In genomic region chr5:8953016-8953415, GRCh38 we compare ENCODE assay signal across 16 cellular contexts.
DNase-seq lines count a peak whose midpoint lies in the region; ATAC-seq and TF ChIP-seq lines count a peak whose summit lies in the region.
"Had no signal": no experiment of that assay in that cellular context is flagged by ENCODE, and none has a peak within 500 bp of the region (broad histone marks: within the 10 kb centered on the region; RNA-seq: fewer than 3 reads in every experiment).

No MANE protein-coding gene starts in this region.

- peak; percentile 11 for DNase-seq in fibroblast of peridontal ligament (ENCODE audit: extremely low read depth)
- no peak for DNase-seq in iPS-NIHi11 (ENCODE audit: low spot score)
- no peak for DNase-seq in mesothelial cell of epicardium (ENCODE audit: low spot score in 2 of 2, unreplicated experiment in 2 of 2)
- DNase-seq in natural killer cell treated with Interleukin-12 subunit alpha and Interleukin-12 subunit beta and Interleukin-15 and Interleukin-18, amount 100 ng/mL, for 72 hours (ENCODE audit: low spot score) = no peak
- DNase-seq: activated naive CD8-positive, alpha-beta T cell treated with anti-CD3 and anti-CD28 coated beads, Interleukin-2, amount 10 ng/mL, durations not matched to agents 7 days and 5 days; heart left ventricle; natural killer cell; NCI-H1694 treated with DMSO at 0.1 percent for 48 hours; NCI-H524 treated with DMSO at 0.1 percent for 48 hours; Peyer's patch; tibial artery had no signal

- H3K4me3 Mint-ChIP-seq in mesothelial cell of epicardium = no peak overlapping the region
- no peak overlapping the region for H3K4me3 Mint-ChIP-seq in natural killer cell treated with Interleukin-12 subunit alpha and Interleukin-12 subunit beta and Interleukin-15 and Interleukin-18, amount 100 ng/mL, for 72 hours
- H3K4me3 Mint-ChIP-seq: activated naive CD8-positive, alpha-beta T cell treated with anti-CD3 and anti-CD28 coated beads, Interleukin-2, amount 10 ng/mL, durations not matched to agents 7 days and 5 days; natural killer cell had no signal

- ATAC-seq in GM18508 (IDR thresholded peaks at IDR 0.05; ENCODE audit: insufficient read depth, unreplicated experiment) = peak; percentile 25
- peak; percentile 40 for ATAC-seq in GM21360 (IDR thresholded peaks at IDR 0.05; ENCODE audit: unreplicated experiment)
- ATAC-seq in HG03175 (IDR thresholded peaks at IDR 0.05; ENCODE audit: unreplicated experiment) = peak; percentile 36
- no peak for ATAC-seq in HG03196 (IDR thresholded peaks at IDR 0.05; ENCODE audit: unreplicated experiment)
- no peak for ATAC-seq in natural killer cell treated with Interleukin-12 subunit alpha and Interleukin-12 subunit beta and Interleukin-15 and Interleukin-18, amount 100 ng/mL, for 72 hours
- ATAC-seq: heart left ventricle, natural killer cell, SK-N-SH treated with all-trans-retinoic acid at 6 μM for 48 hours had no signal

- H3K4me1 Mint-ChIP-seq in mesothelial cell of epicardium = peaks cover 5% of the 10 kb centered on the region
- no peaks in the 10 kb centered on the region for H3K4me1 Mint-ChIP-seq in natural killer cell treated with Interleukin-12 subunit alpha and Interleukin-12 subunit beta and Interleukin-15 and Interleukin-18, amount 100 ng/mL, for 72 hours (ENCODE audit: low read depth in 2 of 2)
- H3K4me1 Mint-ChIP-seq: activated naive CD8-positive, alpha-beta T cell treated with anti-CD3 and anti-CD28 coated beads, Interleukin-2, amount 10 ng/mL, durations not matched to agents 7 days and 5 days; natural killer cell had no signal

- TF ChIP-seq CTCF in mesothelial cell of epicardium (IDR thresholded peaks at IDR 0.05; ENCODE audit: unreplicated experiment) = no peak

- H3K27me3 Mint-ChIP-seq in mesothelial cell of epicardium (ENCODE audit: low read depth) = peaks cover 6% of the 10 kb centered on the region
- no peaks in the 10 kb centered on the region for H3K27me3 Mint-ChIP-seq in natural killer cell treated with Interleukin-12 subunit alpha and Interleukin-12 subunit beta and Interleukin-15 and Interleukin-18, amount 100 ng/mL, for 72 hours
- H3K27me3 Mint-ChIP-seq: activated naive CD8-positive, alpha-beta T cell treated with anti-CD3 and anti-CD28 coated beads, Interleukin-2, amount 10 ng/mL, durations not matched to agents 7 days and 5 days had no signal

- no peaks in the 10 kb centered on the region for H3K36me3 Mint-ChIP-seq in mesothelial cell of epicardium
- H3K36me3 Mint-ChIP-seq in natural killer cell treated with Interleukin-12 subunit alpha and Interleukin-12 subunit beta and Interleukin-15 and Interleukin-18, amount 100 ng/mL, for 72 hours = no peaks in the 10 kb centered on the region
- H3K36me3 Mint-ChIP-seq: activated naive CD8-positive, alpha-beta T cell treated with anti-CD3 and anti-CD28 coated beads, Interleukin-2, amount 10 ng/mL, durations not matched to agents 7 days and 5 days; natural killer cell had no signal

- no peaks in the 10 kb centered on the region for H3K9me3 Mint-ChIP-seq in mesothelial cell of epicardium
- H3K9me3 Mint-ChIP-seq in natural killer cell treated with Interleukin-12 subunit alpha and Interleukin-12 subunit beta and Interleukin-15 and Interleukin-18, amount 100 ng/mL, for 72 hours = peaks cover 20% of the 10 kb centered on the region

- H3K27ac Mint-ChIP-seq in mesothelial cell of epicardium = no peak overlapping the region
- H3K27ac Mint-ChIP-seq in natural killer cell treated with Interleukin-12 subunit alpha and Interleukin-12 subunit beta and Interleukin-15 and Interleukin-18, amount 100 ng/mL, for 72 hours = no peak overlapping the region
- H3K27ac Mint-ChIP-seq: activated naive CD8-positive, alpha-beta T cell treated with anti-CD3 and anti-CD28 coated beads, Interleukin-2, amount 10 ng/mL, durations not matched to agents 7 days and 5 days; natural killer cell had no signal

Comparison
In these comparisons a context has a peak if more than half of its experiments do, and no peak if none do; other contexts are left out.
1. ATAC-seq: peak in GM18508 (single experiment), GM21360 (single experiment) and HG03175 (single experiment); none in HG03196 (single experiment) and natural killer cell treated with Interleukin-12 subunit alpha and Interleukin-12 subunit beta and Interleukin-15 and Interleukin-18, amount 100 ng/mL, for 72 hours (0 of 2).